In genomic region chr3:128385080-128385832, GRCh38 we compare ENCODE assay signal across 1 cellular context.
TF ChIP-seq lines count a peak whose summit lies in the region.

No MANE protein-coding gene starts in this region.

TF ChIP-seq in GM23338, 12 proteins besides CTCF, POLR2A, EP300 and RAD21 (continued from another document):
- TF ChIP-seq ZNF462 (CRISPR knock-in tag; IDR thresholded peaks at IDR 0.05): no peak
- no peak for TF ChIP-seq ZNF331 (CRISPR knock-in tag; IDR thresholded peaks at IDR 0.05; ENCODE audit: low read depth)
- no peak for TF ChIP-seq ETS1 (IDR thresholded peaks at IDR 0.05)
TF ChIP-seq in GM23338: peak in this region for 0.
